In genomic region chr17:3845754-3846738, GRCh38 we compare ENCODE assay signal across 8 cellular contexts. TPM values are rescaled to one million over a fixed set of nuclear protein-coding genes. Genes with fewer than 3 reads are reported as not detected.
A peak's percentile ranks its signal among the peaks of the same experiment; 100 is the strongest.
DNase-seq lines count a peak whose midpoint lies in the region; ATAC-seq and TF ChIP-seq lines count a peak whose summit lies in the region.

A gene with protein sequence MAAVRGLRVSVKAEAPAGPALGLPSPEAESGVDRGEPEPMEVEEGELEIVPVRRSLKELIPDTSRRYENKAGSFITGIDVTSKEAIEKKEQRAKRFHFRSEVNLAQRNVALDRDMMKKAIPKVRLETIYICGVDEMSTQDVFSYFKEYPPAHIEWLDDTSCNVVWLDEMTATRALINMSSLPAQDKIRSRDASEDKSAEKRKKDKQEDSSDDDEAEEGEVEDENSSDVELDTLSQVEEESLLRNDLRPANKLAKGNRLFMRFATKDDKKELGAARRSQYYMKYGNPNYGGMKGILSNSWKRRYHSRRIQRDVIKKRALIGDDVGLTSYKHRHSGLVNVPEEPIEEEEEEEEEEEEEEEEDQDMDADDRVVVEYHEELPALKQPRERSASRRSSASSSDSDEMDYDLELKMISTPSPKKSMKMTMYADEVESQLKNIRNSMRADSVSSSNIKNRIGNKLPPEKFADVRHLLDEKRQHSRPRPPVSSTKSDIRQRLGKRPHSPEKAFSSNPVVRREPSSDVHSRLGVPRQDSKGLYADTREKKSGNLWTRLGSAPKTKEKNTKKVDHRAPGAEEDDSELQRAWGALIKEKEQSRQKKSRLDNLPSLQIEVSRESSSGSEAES (minus strand): TSS chr17:3846246. CDS start chr17:3846223, 23 bp downstream.

- H3K4me1 Mint-ChIP-seq in progenitor cell of endocrine pancreas (ENCODE audit: low read depth) = peaks cover 11% of the 10 kb centered on the region

- H3K27ac ChIP-seq in adrenal gland = peak within 1 kb of the TSS in 4 of 5 donors; percentile 73 to 94 (median 79)
- peak within 1 kb of the TSS; percentile 42 to 99 (median 94) for H3K27ac ChIP-seq in heart right ventricle
- peak within 1 kb of the TSS; percentile 93 for H3K27ac ChIP-seq in upper lobe of right lung

- H3K27me3 ChIP-seq in adrenal gland (no peaks in the 10 kb centered on the region), heart right ventricle (no peaks in the 10 kb centered on the region), upper lobe of right lung (no peaks in the 10 kb centered on the region)

- peak; percentile 92 for ATAC-seq in HG02840 (IDR thresholded peaks at IDR 0.05; ENCODE audit: low FRiP score, unreplicated experiment)
- ATAC-seq in heart right ventricle = peak; percentile 97 to 99 (median 98)
- ATAC-seq in upper lobe of right lung = peak; percentile 99

- intact Hi-C loops in T-helper 1 cell treated with Interleukin-12 subunit alpha and Interleukin-12 subunit beta and Interleukin-4 antibody, amounts not matched to agents 30 ng/mL and 1 ng/mL, for 36 hours (cut with micrococcal nuclease) = loop anchor here (1.0 to 5.0 kb wide), 11 partner anchors 19 to 297 kb away; partner anchors contain the start of genes ATP2A3, CAMKK1, CTNS and CYB5D2
- intact Hi-C loops in adrenal gland (cut with DNase I) (loop anchor here (10.0 kb wide), 1 partner anchor 111 kb away; no protein-coding TSS in a partner anchor), heart right ventricle (cut with DNase I) (loop anchor here in 1 of 10 donors (5.0 kb wide), 1 partner anchor 109 kb away; no protein-coding TSS in a partner anchor), upper lobe of right lung (cut with DNase I) (no loop called here)

- peaks cover 0 to 14% of the 10 kb centered on the region in 2 donors for H3K4me1 ChIP-seq in adrenal gland (replicated peaks in 1 of 2)
- H3K4me1 ChIP-seq in heart right ventricle = peaks cover 5 to 27% (median 16%) of the 10 kb centered on the region in 9 donors
- peaks cover 19% of the 10 kb centered on the region for H3K4me1 ChIP-seq in upper lobe of right lung

- H3K4me3 Mint-ChIP-seq in progenitor cell of endocrine pancreas (ENCODE audit: low read depth) = peak within 1 kb of the TSS; percentile 95

- no peaks in the 10 kb centered on the region for H3K9me3 ChIP-seq in adrenal gland (replicated peaks in 1 of 3)
- no peaks in the 10 kb centered on the region for H3K9me3 ChIP-seq in heart right ventricle
- no peaks in the 10 kb centered on the region for H3K9me3 ChIP-seq in upper lobe of right lung

- peak; percentile 92 to 97 for TF ChIP-seq POLR2A in adrenal gland (IDR thresholded peaks at IDR 0.05)

- WGBS in adrenal gland, 4 donors = 1 to 4% (median 2%) methylated on average over 19 to 84 of the region's 84 CpGs
- WGBS in heart right ventricle, 2 donors = 2% methylated on average over 82 to 84 of the region's 84 CpGs

- DNase-seq in GM13976 (ENCODE audit: low spot score) (peak; percentile 99), NCI-H1436 (lab: John Stamatoyannopoulos, UW) (peak; percentile 89), adrenal gland (peak; percentile 88 to 92 (median 90)), heart right ventricle (peak; percentile 86 to 91), progenitor cell of endocrine pancreas (ENCODE audit: low spot score, unreplicated experiment) (peak; percentile 91), upper lobe of right lung (peak; percentile 96)

- in situ Hi-C loops in GM13976 (cut with MboI; ENCODE audit: low sequenced_read_pairs, unreplicated experiment) = no loop called here

- peaks cover 3% of the 10 kb centered on the region for H3K27me3 Mint-ChIP-seq in progenitor cell of endocrine pancreas

- H3K4me3 ChIP-seq in adrenal gland (peak within 1 kb of the TSS; percentile 77 to 96 (median 83)), heart right ventricle (peak within 1 kb of the TSS; percentile 56 to 98 (median 90)), upper lobe of right lung (peak within 1 kb of the TSS; percentile 86)

- H3K36me3 ChIP-seq in adrenal gland (replicated peaks in 1 of 2) = no peaks in the 10 kb centered on the region
- peaks cover 0 to 36% (median 15%) of the 10 kb centered on the region in 9 donors for H3K36me3 ChIP-seq in heart right ventricle
- H3K36me3 ChIP-seq in upper lobe of right lung = peaks cover 17% of the 10 kb centered on the region

- no peaks in the 10 kb centered on the region for H3K9me3 Mint-ChIP-seq in progenitor cell of endocrine pancreas (ENCODE audit: low read depth)

- TF ChIP-seq CTCF in GM13976 (IDR thresholded peaks at IDR 0.05; ENCODE audit: borderline replicate concordance, control extremely low read depth, extremely low read depth, insufficient read depth, missing control alignments) (peak; percentile 99), adrenal gland (IDR thresholded peaks at IDR 0.05) (peak; percentile 67 to 99 (median 94)), heart right ventricle (IDR thresholded peaks at IDR 0.05) (peak; percentile 90 to 99 (median 98)), progenitor cell of endocrine pancreas (IDR thresholded peaks at IDR 0.05; ENCODE audit: unreplicated experiment) (peak; percentile 95), upper lobe of right lung (IDR thresholded peaks at IDR 0.05) (peak; percentile 96)

- H3K36me3 Mint-ChIP-seq in progenitor cell of endocrine pancreas (ENCODE audit: insufficient read depth) = peaks cover 10% of the 10 kb centered on the region

- peak within 1 kb of the TSS; percentile 97 for H3K27ac Mint-ChIP-seq in progenitor cell of endocrine pancreas

RNA-seq across cellular contexts. Expression of the gene that starts here (rescaled TPM):
- total RNA-seq in T-helper 1 cell treated with Interleukin-12 subunit alpha and Interleukin-12 subunit beta and Interleukin-4 antibody, amounts not matched to agents 30 ng/mL and 1 ng/mL, for 36 hours = 45.7 and 49.4 TPM in 2 replicates
- total RNA-seq in adrenal gland (10 to 100 TPM; 11.0 to 30.3 (median 21.5) TPM), heart right ventricle (10 to 100 TPM; 14.6 to 30.9 (median 23.1) TPM), progenitor cell of endocrine pancreas (90.4 and 90.9 TPM in 2 replicates), upper lobe of right lung (34.9 TPM)
- polyA plus RNA-seq in adrenal gland (10 to 100 TPM; 21.9 to 36.6 (median 22.8) TPM), heart right ventricle (10 to 100 TPM in 1 of 2 donors, 1 to 10 TPM in 1; 7.3 to 20.0 TPM)

Comparison
In these comparisons a context has a peak if more than half of its experiments do, and no peak if none do; other contexts are left out.
1. Peak in every context shown above with its lines: DNase-seq, ATAC-seq, H3K4me3 ChIP-seq and H3K27ac ChIP-seq.